In the genomic region with DNA sequence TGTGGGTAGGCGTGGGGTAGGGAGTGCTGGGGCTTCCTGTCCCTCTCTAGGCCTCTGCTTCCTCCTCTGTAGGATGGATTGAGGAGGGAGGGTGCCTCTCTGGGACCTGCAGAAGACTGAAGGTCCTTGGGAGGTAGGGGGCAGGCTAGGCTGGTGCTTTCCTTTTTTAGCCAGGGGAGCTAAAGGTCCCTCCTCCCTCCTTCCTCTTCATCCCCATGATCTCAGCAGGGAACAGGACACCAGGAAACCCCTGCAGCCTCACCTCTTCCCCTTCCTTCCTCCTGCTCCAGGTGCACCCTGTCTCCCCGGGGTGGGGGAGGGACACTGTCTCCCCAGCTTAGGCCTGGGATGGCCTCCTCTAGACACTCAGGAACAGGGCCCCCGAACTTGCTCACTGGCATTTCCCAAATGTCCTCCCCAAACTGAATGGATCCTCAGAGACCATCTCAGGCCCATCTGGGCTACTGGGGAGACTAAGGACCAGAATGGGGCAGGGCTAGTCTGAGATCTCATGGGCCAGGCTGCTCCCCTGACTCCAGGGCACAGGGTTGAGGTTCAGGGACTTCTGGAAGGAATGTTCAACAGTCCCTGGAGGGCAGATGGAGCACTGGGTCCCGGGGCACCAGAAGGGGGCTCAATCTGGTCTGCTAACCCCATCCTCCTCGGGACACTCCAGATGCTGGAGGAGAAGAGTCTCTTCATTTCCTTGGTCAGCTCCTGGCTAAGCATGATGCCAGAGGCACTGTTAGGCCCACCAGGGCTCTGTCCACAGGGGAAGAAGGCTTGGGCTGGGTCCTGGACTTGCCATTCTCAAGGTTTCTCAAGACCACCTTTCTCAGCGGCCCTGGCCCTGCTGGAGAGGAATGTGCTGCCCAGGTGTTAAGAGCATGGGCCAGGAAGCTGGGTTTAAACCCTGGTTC, we compare ENCODE assay signal across 1 cellular context.
TF ChIP-seq lines count a peak whose summit lies in the region.

No MANE protein-coding gene starts in this region.

TF ChIP-seq in HepG2, 621 proteins besides CTCF, POLR2A, EP300 and RAD21:
- no peak for TF ChIP-seq ZNF121 (CRISPR knock-in tag; IDR thresholded peaks at IDR 0.05)
- TF ChIP-seq CERS6 (CRISPR knock-in tag; IDR thresholded peaks at IDR 0.05), result no peak
- TF ChIP-seq, protein P1, sequence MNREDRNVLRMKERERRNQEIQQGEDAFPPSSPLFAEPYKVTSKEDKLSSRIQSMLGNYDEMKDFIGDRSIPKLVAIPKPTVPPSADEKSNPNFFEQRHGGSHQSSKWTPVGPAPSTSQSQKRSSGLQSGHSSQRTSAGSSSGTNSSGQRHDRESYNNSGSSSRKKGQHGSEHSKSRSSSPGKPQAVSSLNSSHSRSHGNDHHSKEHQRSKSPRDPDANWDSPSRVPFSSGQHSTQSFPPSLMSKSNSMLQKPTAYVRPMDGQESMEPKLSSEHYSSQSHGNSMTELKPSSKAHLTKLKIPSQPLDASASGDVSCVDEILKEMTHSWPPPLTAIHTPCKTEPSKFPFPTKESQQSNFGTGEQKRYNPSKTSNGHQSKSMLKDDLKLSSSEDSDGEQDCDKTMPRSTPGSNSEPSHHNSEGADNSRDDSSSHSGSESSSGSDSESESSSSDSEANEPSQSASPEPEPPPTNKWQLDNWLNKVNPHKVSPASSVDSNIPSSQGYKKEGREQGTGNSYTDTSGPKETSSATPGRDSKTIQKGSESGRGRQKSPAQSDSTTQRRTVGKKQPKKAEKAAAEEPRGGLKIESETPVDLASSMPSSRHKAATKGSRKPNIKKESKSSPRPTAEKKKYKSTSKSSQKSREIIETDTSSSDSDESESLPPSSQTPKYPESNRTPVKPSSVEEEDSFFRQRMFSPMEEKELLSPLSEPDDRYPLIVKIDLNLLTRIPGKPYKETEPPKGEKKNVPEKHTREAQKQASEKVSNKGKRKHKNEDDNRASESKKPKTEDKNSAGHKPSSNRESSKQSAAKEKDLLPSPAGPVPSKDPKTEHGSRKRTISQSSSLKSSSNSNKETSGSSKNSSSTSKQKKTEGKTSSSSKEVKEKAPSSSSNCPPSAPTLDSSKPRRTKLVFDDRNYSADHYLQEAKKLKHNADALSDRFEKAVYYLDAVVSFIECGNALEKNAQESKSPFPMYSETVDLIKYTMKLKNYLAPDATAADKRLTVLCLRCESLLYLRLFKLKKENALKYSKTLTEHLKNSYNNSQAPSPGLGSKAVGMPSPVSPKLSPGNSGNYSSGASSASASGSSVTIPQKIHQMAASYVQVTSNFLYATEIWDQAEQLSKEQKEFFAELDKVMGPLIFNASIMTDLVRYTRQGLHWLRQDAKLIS (CRISPR knock-in tag; IDR thresholded peaks at IDR 0.05), result no peak
- TF ChIP-seq, protein P2, sequence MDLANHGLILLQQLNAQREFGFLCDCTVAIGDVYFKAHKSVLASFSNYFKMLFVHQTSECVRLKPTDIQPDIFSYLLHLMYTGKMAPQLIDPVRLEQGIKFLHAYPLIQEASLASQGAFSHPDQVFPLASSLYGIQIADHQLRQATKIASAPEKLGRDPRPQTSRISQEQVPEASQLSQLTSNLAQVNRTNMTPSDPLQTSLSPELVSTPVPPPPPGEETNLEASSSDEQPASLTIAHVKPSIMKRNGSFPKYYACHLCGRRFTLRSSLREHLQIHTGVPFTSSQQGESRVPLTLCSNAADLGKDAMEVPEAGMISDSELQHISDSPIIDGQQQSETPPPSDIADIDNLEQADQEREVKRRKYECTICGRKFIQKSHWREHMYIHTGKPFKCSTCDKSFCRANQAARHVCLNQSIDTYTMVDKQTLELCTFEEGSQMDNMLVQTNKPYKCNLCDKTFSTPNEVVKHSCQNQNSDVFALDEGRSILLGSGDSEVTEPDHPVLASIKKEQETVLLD (CRISPR knock-in tag; IDR thresholded peaks at IDR 0.05; ENCODE audit: low read depth), result no peak
- TF ChIP-seq SMAD9 (CRISPR knock-in tag; IDR thresholded peaks at IDR 0.05), result no peak
- TF ChIP-seq MAX (IDR thresholded peaks at IDR 0.05), result no peak
- TF ChIP-seq, protein P3, sequence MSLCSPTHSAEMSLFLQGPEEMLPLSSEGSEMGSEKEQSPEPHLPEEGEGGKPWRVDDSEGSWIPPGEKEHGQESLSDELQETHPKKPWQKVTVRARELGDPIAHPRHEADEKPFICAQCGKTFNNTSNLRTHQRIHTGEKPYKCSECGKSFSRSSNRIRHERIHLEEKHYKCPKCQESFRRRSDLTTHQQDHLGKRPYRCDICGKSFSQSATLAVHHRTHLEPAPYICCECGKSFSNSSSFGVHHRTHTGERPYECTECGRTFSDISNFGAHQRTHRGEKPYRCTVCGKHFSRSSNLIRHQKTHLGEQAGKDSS (CRISPR knock-in tag; IDR thresholded peaks at IDR 0.05; ENCODE audit: borderline replicate concordance, low read depth), result no peak
- no peak for TF ChIP-seq ZNF446 (CRISPR knock-in tag; IDR thresholded peaks at IDR 0.05)
- TF ChIP-seq ZNF672 (CRISPR knock-in tag; IDR thresholded peaks at IDR 0.05), result no peak
- TF ChIP-seq, protein P4, sequence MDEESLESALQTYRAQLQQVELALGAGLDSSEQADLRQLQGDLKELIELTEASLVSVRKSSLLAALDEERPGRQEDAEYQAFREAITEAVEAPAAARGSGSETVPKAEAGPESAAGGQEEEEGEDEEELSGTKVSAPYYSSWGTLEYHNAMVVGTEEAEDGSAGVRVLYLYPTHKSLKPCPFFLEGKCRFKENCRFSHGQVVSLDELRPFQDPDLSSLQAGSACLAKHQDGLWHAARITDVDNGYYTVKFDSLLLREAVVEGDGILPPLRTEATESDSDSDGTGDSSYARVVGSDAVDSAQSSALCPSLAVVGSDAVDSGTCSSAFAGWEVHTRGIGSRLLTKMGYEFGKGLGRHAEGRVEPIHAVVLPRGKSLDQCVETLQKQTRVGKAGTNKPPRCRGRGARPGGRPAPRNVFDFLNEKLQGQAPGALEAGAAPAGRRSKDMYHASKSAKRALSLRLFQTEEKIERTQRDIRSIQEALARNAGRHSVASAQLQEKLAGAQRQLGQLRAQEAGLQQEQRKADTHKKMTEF (CRISPR knock-in tag; IDR thresholded peaks at IDR 0.05), result no peak
- no peak for TF ChIP-seq FOXO1 (CRISPR knock-in tag; IDR thresholded peaks at IDR 0.05)
- TF ChIP-seq, protein P5, sequence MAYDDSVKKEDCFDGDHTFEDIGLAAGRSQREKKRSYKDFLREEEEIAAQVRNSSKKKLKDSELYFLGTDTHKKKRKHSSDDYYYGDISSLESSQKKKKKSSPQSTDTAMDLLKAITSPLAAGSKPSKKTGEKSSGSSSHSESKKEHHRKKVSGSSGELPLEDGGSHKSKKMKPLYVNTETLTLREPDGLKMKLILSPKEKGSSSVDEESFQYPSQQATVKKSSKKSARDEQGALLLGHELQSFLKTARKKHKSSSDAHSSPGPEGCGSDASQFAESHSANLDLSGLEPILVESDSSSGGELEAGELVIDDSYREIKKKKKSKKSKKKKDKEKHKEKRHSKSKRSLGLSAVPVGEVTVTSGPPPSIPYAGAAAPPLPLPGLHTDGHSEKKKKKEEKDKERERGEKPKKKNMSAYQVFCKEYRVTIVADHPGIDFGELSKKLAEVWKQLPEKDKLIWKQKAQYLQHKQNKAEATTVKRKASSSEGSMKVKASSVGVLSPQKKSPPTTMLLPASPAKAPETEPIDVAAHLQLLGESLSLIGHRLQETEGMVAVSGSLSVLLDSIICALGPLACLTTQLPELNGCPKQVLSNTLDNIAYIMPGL (CRISPR knock-in tag; IDR thresholded peaks at IDR 0.05; ENCODE audit: borderline replicate concordance in 1 of 2, low read depth in 1 of 2), result no peak
- no peak for TF ChIP-seq PHF8 (CRISPR knock-in tag; IDR thresholded peaks at IDR 0.05)
- TF ChIP-seq MTF1 (CRISPR knock-in tag; IDR thresholded peaks at IDR 0.05), result no peak
- no peak for TF ChIP-seq LCORL (IDR thresholded peaks at IDR 0.05)
- no peak for TF ChIP-seq LCORL (CRISPR knock-in tag; IDR thresholded peaks at IDR 0.05)
- TF ChIP-seq ZSCAN30 (CRISPR knock-in tag; IDR thresholded peaks at IDR 0.05), result no peak
- TF ChIP-seq ZNF746 (CRISPR knock-in tag; IDR thresholded peaks at IDR 0.05), result no peak
- no peak for TF ChIP-seq NR2C2 (CRISPR knock-in tag; IDR thresholded peaks at IDR 0.05; ENCODE audit: borderline replicate concordance)
- no peak for TF ChIP-seq FOXK2 (IDR thresholded peaks at IDR 0.05)
- TF ChIP-seq ZNF543 (CRISPR knock-in tag; IDR thresholded peaks at IDR 0.05), result no peak
